ENCODE assay signal across 8 cellular contexts in the genomic region with DNA sequence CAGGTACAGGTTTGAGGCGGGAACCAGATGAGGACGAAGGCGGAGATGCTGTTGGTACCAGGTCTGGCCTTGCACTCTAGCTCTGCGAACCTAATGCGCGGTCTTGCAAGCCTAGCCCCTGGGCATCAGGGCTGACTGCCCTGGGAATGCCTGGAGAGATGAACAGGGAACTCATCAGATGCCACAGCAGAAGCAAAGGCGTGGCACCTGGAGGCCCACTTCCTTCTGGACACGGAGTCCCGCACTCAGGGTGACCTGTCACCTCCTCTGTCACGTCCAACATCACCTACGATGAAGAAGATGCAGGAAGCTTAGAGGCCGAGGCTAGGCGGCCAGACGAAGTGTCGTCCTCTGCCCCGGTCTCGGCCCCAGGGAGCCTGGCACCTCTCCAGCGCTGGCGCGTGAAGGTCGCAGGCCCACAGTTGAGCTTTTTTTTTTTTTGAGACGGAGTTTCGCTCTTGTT. TPM values are rescaled to one million over a fixed set of nuclear protein-coding genes. Genes with fewer than 3 reads are reported as not detected.
DNase-seq lines count a peak whose midpoint lies in the region; ATAC-seq and TF ChIP-seq lines count a peak whose summit lies in the region.

No MANE protein-coding gene starts in this region.

- intact Hi-C loops in activated B cell treated with CpG ODN at 0.5 μM for 24 hours (cut with micrococcal nuclease), result loop anchor here (1.0 to 5.0 kb wide), 4 partner anchors 10 to 635 kb away; partner anchors contain the start of genes GLCE, KIF23, RPLP1 and TLE3
- intact Hi-C loops in left cardiac atrium (cut with DNase I), result no loop called here

- peak overlapping the region; percentile 71 to 81 (median 71) for H3K4me3 ChIP-seq in skeletal muscle tissue (ENCODE audit: low read length in 3 of 3)

- H3K36me3 Mint-ChIP-seq in stimulated activated naive CD8-positive, alpha-beta T cell treated with anti-CD3 and anti-CD28 coated beads, Interleukin-15, Interleukin-2, amounts not matched to agents 100 ng/mL and 50 ng/mL, for 24 hours (ENCODE audit: low read depth), result peaks cover 5% of the 10 kb centered on the region
- peaks cover 13% of the 10 kb centered on the region for H3K36me3 Mint-ChIP-seq in activated B cell treated with CpG ODN at 0.5 μM for 24 hours (ENCODE audit: low read depth)

- TF ChIP-seq CTCF in activated B cell treated with CpG ODN at 0.5 μM for 24 hours (IDR thresholded peaks at IDR 0.05), result no peak

- H3K9ac ChIP-seq in skeletal muscle tissue (ENCODE audit: low read depth in 1 of 3, low read length in 3 of 3), result peak overlapping the region; percentile 71 to 84 (median 74)

- no peaks in the 10 kb centered on the region for H3K27me3 ChIP-seq in skeletal muscle tissue (ENCODE audit: control insufficient read depth in 3 of 3, insufficient read depth in 3 of 3, low read length in 3 of 3)

- peaks cover 18 to 24% (median 19%) of the 10 kb centered on the region in 3 donors for H3K4me1 ChIP-seq in skeletal muscle tissue (ENCODE audit: control insufficient read depth in 3 of 3, insufficient read depth in 3 of 3, low read length in 3 of 3)

- CTCF ChIA-PET in activated B cell treated with CpG ODN at 0.5 μM for 24 hours (lab: Charles Lee), result interaction anchor here (0.6 to 3.0 kb wide), 5 partner anchors 8 to 1043 kb away, joined by 3 to 18 read pairs (median 4); partner anchors contain the start of gene RPLP1

- H3K4me1 Mint-ChIP-seq in stimulated activated naive CD8-positive, alpha-beta T cell treated with anti-CD3 and anti-CD28 coated beads, Interleukin-15, Interleukin-2, amounts not matched to agents 100 ng/mL and 50 ng/mL, for 24 hours (ENCODE audit: low read depth), result peaks cover 25% of the 10 kb centered on the region
- peaks cover 28% of the 10 kb centered on the region for H3K4me1 Mint-ChIP-seq in activated B cell treated with CpG ODN at 0.5 μM for 24 hours

- peak overlapping the region; percentile 45 for H3K27ac Mint-ChIP-seq in stimulated activated naive CD8-positive, alpha-beta T cell treated with anti-CD3 and anti-CD28 coated beads, Interleukin-15, Interleukin-2, amounts not matched to agents 100 ng/mL and 50 ng/mL, for 24 hours
- peak overlapping the region; percentile 82 for H3K27ac Mint-ChIP-seq in activated B cell treated with CpG ODN at 0.5 μM for 24 hours

- H3K27ac ChIP-seq in skeletal muscle tissue (ENCODE audit: low read depth, low read length), result peak overlapping the region; percentile 97

- ATAC-seq in stimulated activated naive CD8-positive, alpha-beta T cell treated with anti-CD3 and anti-CD28 coated beads, Interleukin-15, Interleukin-2, amounts not matched to agents 100 U/mL and 50 U/mL, for 24 hours, result no peak
- ATAC-seq in activated B cell treated with CpG ODN at 0.5 μM for 24 hours (ENCODE audit: low read depth) (peak; percentile 7), left cardiac atrium (peak; percentile 12 to 18), GM18868 (IDR thresholded peaks at IDR 0.05; ENCODE audit: unreplicated experiment) (no peak)

- H3K9me3 Mint-ChIP-seq in stimulated activated naive CD8-positive, alpha-beta T cell treated with anti-CD3 and anti-CD28 coated beads, Interleukin-15, Interleukin-2, amounts not matched to agents 100 ng/mL and 50 ng/mL, for 24 hours, result no peaks in the 10 kb centered on the region
- H3K9me3 Mint-ChIP-seq in activated B cell treated with CpG ODN at 0.5 μM for 24 hours, result no peaks in the 10 kb centered on the region

- H3K9me3 ChIP-seq in skeletal muscle tissue (ENCODE audit: control insufficient read depth in 3 of 3, low read length in 3 of 3), result no peaks in the 10 kb centered on the region

- H3K4me3 Mint-ChIP-seq in stimulated activated naive CD8-positive, alpha-beta T cell treated with anti-CD3 and anti-CD28 coated beads, Interleukin-15, Interleukin-2, amounts not matched to agents 100 ng/mL and 50 ng/mL, for 24 hours, result peak overlapping the region; percentile 87
- peak overlapping the region; percentile 91 for H3K4me3 Mint-ChIP-seq in activated B cell treated with CpG ODN at 0.5 μM for 24 hours

- POLR2A ChIA-PET in activated B cell treated with CpG ODN at 0.5 μM for 24 hours (lab: Charles Lee), result interaction anchor here (2.0 to 5.6 kb wide), 2 partner anchors 10 to 48 kb away, joined by 9 to 156 read pairs; partner anchors contain the start of genes KIF23 and RPLP1

- H3K27me3 Mint-ChIP-seq in stimulated activated naive CD8-positive, alpha-beta T cell treated with anti-CD3 and anti-CD28 coated beads, Interleukin-15, Interleukin-2, amounts not matched to agents 100 ng/mL and 50 ng/mL, for 24 hours, result no peaks in the 10 kb centered on the region
- H3K27me3 Mint-ChIP-seq in activated B cell treated with CpG ODN at 0.5 μM for 24 hours, result no peaks in the 10 kb centered on the region

- peaks cover 0 to 3% (median 0%) of the 10 kb centered on the region in 3 donors for H3K36me3 ChIP-seq in skeletal muscle tissue (ENCODE audit: control insufficient read depth in 3 of 3, insufficient read depth in 3 of 3, low read length in 3 of 3)

- no peak for DNase-seq in stimulated activated naive CD8-positive, alpha-beta T cell treated with anti-CD3 and anti-CD28 coated beads, Interleukin-15, Interleukin-2, amounts not matched to agents 100 U/mL and 50 U/mL, for 24 hours
- DNase-seq in activated B cell treated with CpG ODN at 0.5 μM for 24 hours, result no peak
- DNase-seq in left cardiac atrium, result peak; percentile 54
- no peak for DNase-seq in stimulated activated CD4-positive, alpha-beta T cell treated with anti-CD3 and anti-CD28 coated beads, Interleukin-4, amount 100 ng/mL, for 4 hours
- DNase-seq in KG1 (lab: John Stamatoyannopoulos, UW), result no peak

RNA-seq across cellular contexts. Expression of gene RPLP1, which starts 9.4 kb away (rescaled TPM):
- total RNA-seq in activated B cell treated with CpG ODN at 0.5 μM for 24 hours (3,035 and 3,437 TPM in 2 replicates), left cardiac atrium (1,000 to 10,000 TPM; 1,031 to 1,042 TPM), skeletal muscle tissue (119 TPM)

RNA-seq across cellular contexts. Expression of gene KIF23, which starts 47.9 kb away (rescaled TPM):
- total RNA-seq in activated B cell treated with CpG ODN at 0.5 μM for 24 hours (1.0 and 1.5 TPM in 2 replicates), left cardiac atrium (1 to 10 TPM in 1 of 2 donors, under 1 TPM in 1; 0.82 to 1.1 TPM), skeletal muscle tissue (13.0 TPM)

Comparison
In these comparisons a context has a peak if more than half of its experiments do, and no peak if none do; other contexts are left out.
1. ATAC-seq: peak in activated B cell treated with CpG ODN at 0.5 μM for 24 hours (single experiment) and left cardiac atrium (2 of 2); none in stimulated activated naive CD8-positive, alpha-beta T cell treated with anti-CD3 and anti-CD28 coated beads, Interleukin-15, Interleukin-2, amounts not matched to agents 100 U/mL and 50 U/mL, for 24 hours (single experiment) and GM18868 (single experiment).